Comparison of ENCODE assay signal across 8 cellular contexts in the genomic region with DNA sequence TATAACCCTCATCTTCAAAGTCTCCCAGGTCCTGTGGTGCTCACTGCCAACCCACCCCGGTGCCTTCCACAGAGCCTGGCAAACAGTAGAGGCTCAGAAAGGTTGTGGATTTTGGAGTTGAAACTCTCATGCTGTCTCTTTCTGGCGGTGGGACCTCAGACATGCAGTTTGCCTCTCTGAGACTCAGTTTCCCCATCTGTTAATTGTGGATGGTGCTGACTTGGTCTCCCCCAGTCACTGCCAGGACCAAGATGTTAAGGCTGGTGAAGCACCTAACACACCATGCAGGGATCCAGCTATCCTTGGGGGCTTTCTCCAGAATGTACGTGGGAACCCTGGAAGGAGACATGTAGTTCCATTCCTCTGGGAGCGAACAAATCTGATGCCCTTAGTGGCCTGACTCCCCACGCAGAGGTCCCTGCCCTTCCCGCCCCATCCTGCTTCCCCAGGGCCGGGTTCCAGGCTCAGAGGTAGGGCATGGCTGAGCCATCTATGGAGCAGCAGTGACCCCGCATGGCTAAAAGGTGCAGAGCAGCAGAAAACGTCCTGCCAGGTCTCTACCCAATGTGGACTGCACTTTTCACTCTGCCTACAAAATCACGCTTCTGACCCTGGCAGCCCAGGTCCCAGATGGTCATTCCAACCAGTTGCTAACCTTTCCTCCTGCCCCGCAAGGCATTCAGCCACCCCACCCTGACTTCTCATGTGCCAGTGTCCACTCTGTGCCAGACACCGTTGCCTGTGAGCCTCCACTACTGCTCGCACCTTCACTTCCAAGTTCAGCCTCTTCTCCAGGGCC. TPM values are rescaled to one million over a fixed set of nuclear protein-coding genes. Genes with fewer than 3 reads are reported as not detected.
DNase-seq lines count a peak whose midpoint lies in the region; ATAC-seq and TF ChIP-seq lines count a peak whose summit lies in the region.

No MANE protein-coding gene starts in this region.

- peak; percentile 76 for TF ChIP-seq CTCF in colonic mucosa (IDR thresholded peaks at IDR 0.05)
- TF ChIP-seq CTCF in lung (IDR thresholded peaks at IDR 0.05; ENCODE audit: control extremely low read depth, extremely low read depth), result peak; percentile 65

- H3K27ac ChIP-seq in colonic mucosa, result no peak overlapping the region
- no peak overlapping the region for H3K27ac ChIP-seq in lung (ENCODE audit: low read depth in 1 of 2, low read length in 1 of 2)

- ATAC-seq in HG03103 (IDR thresholded peaks at IDR 0.05; ENCODE audit: low read depth, unreplicated experiment), result peak; percentile 88
- peak; percentile 81 for ATAC-seq in lung (ENCODE audit: insufficient read depth, low FRiP score)

- H3K4me3 ChIP-seq in colonic mucosa, result no peak overlapping the region
- no peak overlapping the region for H3K4me3 ChIP-seq in lung

- H3K9ac ChIP-seq in colonic mucosa (ENCODE audit: low read depth in 2 of 2, low read length in 2 of 2), result peak overlapping the region in 1 of 2 donors; percentile 13

- H3K4me1 ChIP-seq in colonic mucosa (no peaks in the 10 kb centered on the region), lung (ENCODE audit: control insufficient read depth in 2 of 2, insufficient read depth in 2 of 2, low read length in 2 of 2) (no peaks in the 10 kb centered on the region)

- H3K9me3 ChIP-seq in colonic mucosa (no peaks in the 10 kb centered on the region), lung (ENCODE audit: control insufficient read depth in 2 of 2, insufficient read depth in 1 of 2, low read length in 1 of 2) (no peaks in the 10 kb centered on the region)

- no peaks in the 10 kb centered on the region for H3K27me3 ChIP-seq in colonic mucosa
- H3K27me3 ChIP-seq in lung (ENCODE audit: control insufficient read depth, insufficient read depth), result peaks cover 3% of the 10 kb centered on the region

- 34 to 44% methylated on average over 13 of the region's 13 CpGs for WGBS in lung, 2 donors

- DNase-seq in NCI-H748 (lab: John Stamatoyannopoulos, UW; ENCODE audit: unreplicated experiment) (peak; percentile 66), NCI-H748 treated with DMSO at 0.1 percent for 48 hours (lab: John Stamatoyannopoulos, UW) (no peak), NCI-H345 (lab: John Stamatoyannopoulos, UW) (peak; percentile 60), colonic mucosa (peak; percentile 82), lung (ENCODE audit: low spot score) (peak; percentile 61)
- DNase-seq in activated CD4-positive, alpha-beta T cell treated with anti-CD3 and anti-CD28 coated beads for 48 hours, result peak; percentile 81
- DNase-seq in stimulated activated CD8-positive, alpha-beta memory T cell treated with anti-CD3 and anti-CD28 coated beads, Interleukin-2, amount 100 ng/mL, for 1 hour (ENCODE audit: low read depth in 2 of 2), result peak; percentile 33 to 42

- H3K36me3 ChIP-seq in colonic mucosa (no peaks in the 10 kb centered on the region), lung (ENCODE audit: control insufficient read depth in 2 of 2, insufficient read depth in 2 of 2, low read length in 2 of 2) (no peaks in the 10 kb centered on the region)

- intact Hi-C loops in colonic mucosa (cut with DNase I), result loop anchor here (5.0 kb wide), 2 partner anchors 138 to 313 kb away; no protein-coding TSS in a partner anchor

RNA-seq across cellular contexts. Expression of a gene that starts 9.2 kb away (rescaled TPM):
- 10 to 100 TPM; 52.4 to 80.6 TPM for total RNA-seq in colonic mucosa
- 1 to 10 TPM; 3.4 to 6.6 TPM for total RNA-seq in lung
- polyA plus RNA-seq in lung, result 1 to 10 TPM; 2.9 to 3.7 TPM

RNA-seq across cellular contexts. Expression of a gene that starts 46.0 kb away (rescaled TPM):
- total RNA-seq in colonic mucosa (10 to 100 TPM; 11.1 to 11.2 TPM), lung (1 to 10 TPM; 2.4 to 4.3 TPM)
- 1 to 10 TPM; 1.3 to 2.9 TPM for polyA plus RNA-seq in lung

Comparison
In these comparisons a context has a peak if more than half of its experiments do, and no peak if none do; other contexts are left out.
1. RNA of a gene that starts 9.2 kb away (total RNA-seq): 52.4 to 80.6 TPM in colonic mucosa; 3.4 to 6.6 TPM in lung; every median in the first group is over 4 times any median in the second.